In genomic region chr21:14384453-14384852, GRCh38 we compare ENCODE assay signal across 8 cellular contexts. TPM values are rescaled to one million over a fixed set of nuclear protein-coding genes. Genes with fewer than 3 reads are reported as not detected.
DNase-seq lines count a peak whose midpoint lies in the region; ATAC-seq, FAIRE-seq and TF ChIP-seq lines count a peak whose summit lies in the region.

No MANE protein-coding gene starts in this region.

- peaks cover 35% of the 10 kb centered on the region for H3K79me2 ChIP-seq in astrocyte (ENCODE audit: insufficient read depth, low read length)

- H3K27me3 ChIP-seq in CD4-positive, CD25-positive, alpha-beta regulatory T cell (ENCODE audit: control insufficient read depth, insufficient read depth, low read length): no peaks in the 10 kb centered on the region
- H3K27me3 ChIP-seq in HL-60 (ENCODE audit: insufficient read depth, poor library complexity, severe bottlenecking) (no peaks in the 10 kb centered on the region), astrocyte (ENCODE audit: insufficient read depth, low read length) (no peaks in the 10 kb centered on the region)

- no peak for DNase-seq in CD4-positive, CD25-positive, alpha-beta regulatory T cell
- no peak for DNase-seq in HL-60 (ENCODE audit: low read depth in 1 of 2, low spot score in 1 of 2)
- no peak for DNase-seq in astrocyte (ENCODE audit: low read depth)
- no peak for DNase-seq in neural crest cell (ENCODE audit: low read depth, low spot score)
- no peak for DNase-seq in omental fat pad (ENCODE audit: low spot score)
- DNase-seq in NCI-H345 treated with DMSO at 0.1 percent for 48 hours (lab: John Stamatoyannopoulos, UW; ENCODE audit: unreplicated experiment): no peak
- DNase-seq in NCI-H226: no peak

- ATAC-seq in CD4-positive, CD25-positive, alpha-beta regulatory T cell (ENCODE audit: low read depth in 2 of 2): no peak
- ATAC-seq in HG02981 (IDR thresholded peaks at IDR 0.05; ENCODE audit: unreplicated experiment) (no peak), omental fat pad (ENCODE audit: low FRiP score) (no peak)

- FAIRE-seq in astrocyte (lab: Jason Lieb, UNC): no peak

- H3K4me2 ChIP-seq in astrocyte (ENCODE audit: low read length): peak overlapping the region; percentile 93

- H3K27ac Mint-ChIP-seq in CD4-positive, CD25-positive, alpha-beta regulatory T cell: peak overlapping the region in 2 of 3 donors; percentile 100
- H3K27ac Mint-ChIP-seq in astrocyte (ENCODE audit: unreplicated experiment) (peak overlapping the region; percentile 100), neural crest cell (ENCODE audit: unreplicated experiment) (peak overlapping the region; percentile 98)

- H3K27me3 Mint-ChIP-seq in CD4-positive, CD25-positive, alpha-beta regulatory T cell: peaks cover 9% of the 10 kb centered on the region
- H3K27me3 Mint-ChIP-seq in astrocyte (ENCODE audit: low read depth, unreplicated experiment) (no peaks in the 10 kb centered on the region), neural crest cell (ENCODE audit: low read depth) (no peaks in the 10 kb centered on the region)

- H3K4me1 ChIP-seq in CD4-positive, CD25-positive, alpha-beta regulatory T cell (ENCODE audit: control insufficient read depth, insufficient read depth, low read length, poor library complexity, severe bottlenecking): peaks cover 26% of the 10 kb centered on the region
- peaks cover 9% of the 10 kb centered on the region for H3K4me1 ChIP-seq in astrocyte (ENCODE audit: insufficient read depth, low read length)

- H3K4me3 ChIP-seq in CD4-positive, CD25-positive, alpha-beta regulatory T cell (ENCODE audit: low read depth, low read length): peak overlapping the region; percentile 79
- H3K4me3 ChIP-seq in HL-60 (replicated peaks; ENCODE audit: insufficient read depth, low read length) (no peak overlapping the region), astrocyte (ENCODE audit: insufficient read depth, low read depth, low read length) (no peak overlapping the region)

- H3K36me3 ChIP-seq in CD4-positive, CD25-positive, alpha-beta regulatory T cell (ENCODE audit: control insufficient read depth, insufficient read depth, low read length): no peaks in the 10 kb centered on the region
- no peaks in the 10 kb centered on the region for H3K36me3 ChIP-seq in astrocyte (ENCODE audit: insufficient read depth, low read length)

- H3K9me3 Mint-ChIP-seq in CD4-positive, CD25-positive, alpha-beta regulatory T cell: no peaks in the 10 kb centered on the region
- no peaks in the 10 kb centered on the region for H3K9me3 Mint-ChIP-seq in astrocyte (ENCODE audit: unreplicated experiment)
- H3K9me3 Mint-ChIP-seq in neural crest cell: peaks cover 3% of the 10 kb centered on the region

- H2AFZ ChIP-seq in astrocyte (ENCODE audit: low read depth, low read length): no peak overlapping the region

- peaks cover 7 to 42% (median 26%) of the 10 kb centered on the region in 4 donors for H3K4me1 Mint-ChIP-seq in CD4-positive, CD25-positive, alpha-beta regulatory T cell
- H3K4me1 Mint-ChIP-seq in astrocyte (ENCODE audit: low read depth, unreplicated experiment) (peaks cover 9% of the 10 kb centered on the region), neural crest cell (peaks cover 42% of the 10 kb centered on the region)

- H4K20me1 ChIP-seq in astrocyte (ENCODE audit: insufficient read depth, low read length): peaks cover 4% of the 10 kb centered on the region

- H3K9ac ChIP-seq in astrocyte (ENCODE audit: low read length): peak overlapping the region; percentile 94

- TF ChIP-seq CTCF in HL-60 (IDR thresholded peaks at IDR 0.05; ENCODE audit: insufficient read depth, low read length) (no peak), astrocyte (IDR thresholded peaks at IDR 0.05; ENCODE audit: insufficient read depth, low read depth, low read length) (no peak), neural crest cell (conservative IDR thresholded peaks at IDR 0.05) (no peak), omental fat pad (IDR thresholded peaks at IDR 0.05) (no peak)

- no peak overlapping the region for H3K27ac ChIP-seq in CD4-positive, CD25-positive, alpha-beta regulatory T cell (ENCODE audit: insufficient read depth, low read length, poor library complexity, severe bottlenecking)
- H3K27ac ChIP-seq in HL-60 (replicated peaks) (peak overlapping the region; percentile 85; the same call in 1 of the 2 replicates), astrocyte (ENCODE audit: low read depth, low read length) (no peak overlapping the region)

- H3K4me3 Mint-ChIP-seq in CD4-positive, CD25-positive, alpha-beta regulatory T cell: peak overlapping the region; percentile 98 to 100 (median 100)
- peak overlapping the region; percentile 100 for H3K4me3 Mint-ChIP-seq in astrocyte (ENCODE audit: unreplicated experiment)
- peak overlapping the region; percentile 99 for H3K4me3 Mint-ChIP-seq in neural crest cell

- peaks cover 2% of the 10 kb centered on the region for H3K36me3 Mint-ChIP-seq in CD4-positive, CD25-positive, alpha-beta regulatory T cell
- H3K36me3 Mint-ChIP-seq in astrocyte (ENCODE audit: low read depth, unreplicated experiment): no peaks in the 10 kb centered on the region
- no peaks in the 10 kb centered on the region for H3K36me3 Mint-ChIP-seq in neural crest cell (ENCODE audit: low read depth)

- no peaks in the 10 kb centered on the region for H3K9me3 ChIP-seq in CD4-positive, CD25-positive, alpha-beta regulatory T cell (ENCODE audit: control insufficient read depth in 2 of 2, low read length in 2 of 2)
- no peaks in the 10 kb centered on the region for H3K9me3 ChIP-seq in astrocyte (ENCODE audit: insufficient read depth, low read depth, low read length)

RNA-seq across cellular contexts. Expression of gene HSPA13, which starts 1.5 kb away (rescaled TPM):
- total RNA-seq in CD4-positive, CD25-positive, alpha-beta regulatory T cell: 28.6 TPM
- 10 to 100 TPM; 11.5 to 17.9 (median 13.0) TPM for polyA plus RNA-seq in CD4-positive, CD25-positive, alpha-beta regulatory T cell
- total RNA-seq in astrocyte: 67.2 and 70.6 TPM in 2 replicates
- 36.5 and 40.9 TPM in 2 replicates for total RNA-seq in neural crest cell
- total RNA-seq in omental fat pad: 10 to 100 TPM; 17.2 to 24.5 (median 20.0) TPM
